In genomic region chr6:129501401-129502051, GRCh38 we compare ENCODE assay signal across 8 cellular contexts.
A peak's percentile ranks its signal among the peaks of the same experiment; 100 is the strongest.
DNase-seq lines count a peak whose midpoint lies in the region; ATAC-seq and TF ChIP-seq lines count a peak whose summit lies in the region.

No MANE protein-coding gene starts in this region.

- CTCF ChIA-PET in MCF 10A (lab: Yijun Ruan, JAX): interaction anchor here (0.6 to 5.8 kb wide), 25 partner anchors 8 to 520 kb away, joined by 3 to 111 read pairs (median 4); no protein-coding TSS in a partner anchor

- H3K36me3 Mint-ChIP-seq in T-helper 1 cell treated with Interleukin-12 subunit alpha and Interleukin-12 subunit beta and Interleukin-4 antibody, amounts not matched to agents 30 μg/mL and 1 μg/mL, for 36 hours (ENCODE audit: low read depth): no peaks in the 10 kb centered on the region
- H3K36me3 Mint-ChIP-seq in MCF 10A (ENCODE audit: insufficient read depth, unreplicated experiment): no peaks in the 10 kb centered on the region

- no peak for TF ChIP-seq POLR2A in transverse colon (IDR thresholded peaks at IDR 0.05)

- no TSS peak for BruUV-seq in MCF 10A (replicated peaks; lab: Mats Ljungman, UMichigan)

- no peaks in the 10 kb centered on the region for H3K9me3 ChIP-seq in transverse colon

- in situ Hi-C loops in transverse colon (cut with MboI; ENCODE audit: low pct_ligation_motif_present in 1 of 4, low pct_unique_long_range_greater_than_20kb in 1 of 4, low sequenced_read_pairs in 3 of 4): no loop called here

- POLR2A ChIA-PET in MCF 10A (lab: Yijun Ruan, JAX): interaction anchor here (0.6 to 5.8 kb wide), 17 partner anchors 10 to 993 kb away, joined by 3 to 73 read pairs (median 5); no protein-coding TSS in a partner anchor

- H3K9me3 Mint-ChIP-seq in T-helper 1 cell treated with Interleukin-12 subunit alpha and Interleukin-12 subunit beta and Interleukin-4 antibody, amounts not matched to agents 30 μg/mL and 1 μg/mL, for 36 hours: no peaks in the 10 kb centered on the region
- H3K9me3 Mint-ChIP-seq in MCF 10A (ENCODE audit: unreplicated experiment): no peaks in the 10 kb centered on the region

- DNase-seq in T-helper 1 cell (no peak), NCI-H69 (lab: John Stamatoyannopoulos, UW) (peak; percentile 25), MCF 10A (ENCODE audit: unreplicated experiment) (peak; percentile 95), left lobe of liver (ENCODE audit: low spot score) (no peak), transverse colon (peak; percentile 14)
- no peak for DNase-seq in effector CD8-positive, alpha-beta T cell (lab: John Stamatoyannopoulos, UW)

- 33 to 73% methylated on average over 1 to 5 of the region's 5 CpGs for WGBS in transverse colon (ENCODE audit: low coverage in 1 of 2), 2 donors

- H3K27ac Mint-ChIP-seq in T-helper 1 cell treated with Interleukin-12 subunit alpha and Interleukin-12 subunit beta and Interleukin-4 antibody, amounts not matched to agents 30 μg/mL and 1 μg/mL, for 36 hours: peak overlapping the region; percentile 52
- H3K27ac Mint-ChIP-seq in MCF 10A (ENCODE audit: low read depth, unreplicated experiment): peak overlapping the region; percentile 73

- ATAC-seq in left lobe of liver (peak; percentile 26), GM21390 (IDR thresholded peaks at IDR 0.05; ENCODE audit: unreplicated experiment) (no peak)

- H3K4me1 ChIP-seq in transverse colon: peaks cover 0 to 9% (median 1%) of the 10 kb centered on the region in 4 donors

- no peak for TF ChIP-seq EP300 in transverse colon (IDR thresholded peaks at IDR 0.05; ENCODE audit: low read depth)

- no peak overlapping the region for H3K4me3 Mint-ChIP-seq in T-helper 1 cell treated with Interleukin-12 subunit alpha and Interleukin-12 subunit beta and Interleukin-4 antibody, amounts not matched to agents 30 μg/mL and 1 μg/mL, for 36 hours
- peak overlapping the region; percentile 61 for H3K4me3 Mint-ChIP-seq in MCF 10A (ENCODE audit: unreplicated experiment)

- H3K4me1 Mint-ChIP-seq in T-helper 1 cell treated with Interleukin-12 subunit alpha and Interleukin-12 subunit beta and Interleukin-4 antibody, amounts not matched to agents 30 μg/mL and 1 μg/mL, for 36 hours (ENCODE audit: low read depth): peaks cover 25% of the 10 kb centered on the region
- peaks cover 36% of the 10 kb centered on the region for H3K4me1 Mint-ChIP-seq in MCF 10A (ENCODE audit: insufficient read depth, unreplicated experiment)

- H3K27me3 ChIP-seq in transverse colon: no peaks in the 10 kb centered on the region

- H3K36me3 ChIP-seq in transverse colon: no peaks in the 10 kb centered on the region

- no peak overlapping the region for H3K4me3 ChIP-seq in transverse colon

- H3K27me3 Mint-ChIP-seq in T-helper 1 cell treated with Interleukin-12 subunit alpha and Interleukin-12 subunit beta and Interleukin-4 antibody, amounts not matched to agents 30 μg/mL and 1 μg/mL, for 36 hours (ENCODE audit: low read depth): no peaks in the 10 kb centered on the region
- H3K27me3 Mint-ChIP-seq in MCF 10A (ENCODE audit: insufficient read depth, unreplicated experiment): no peaks in the 10 kb centered on the region

- intact Hi-C loops in MCF 10A (cut with micrococcal nuclease): no loop called here
- intact Hi-C loops in transverse colon (cut with DNase I; ENCODE audit: low total_unique reads): loop anchor here (10.0 kb wide), 1 partner anchor 73 kb away; no protein-coding TSS in a partner anchor

- TF ChIP-seq CTCF in MCF 10A (IDR thresholded peaks at IDR 0.05; ENCODE audit: unreplicated experiment) (no peak), transverse colon (IDR thresholded peaks at IDR 0.05) (no peak)

- no peak overlapping the region for H3K27ac ChIP-seq in transverse colon

Comparison
In these comparisons a context has a peak if more than half of its experiments do, and no peak if none do; other contexts are left out.
1. DNase-seq: peak in NCI-H69 (single experiment), MCF 10A (single experiment) and transverse colon (single experiment); none in T-helper 1 cell (0 of 5), left lobe of liver (single experiment) and effector CD8-positive, alpha-beta T cell (single experiment).